In genomic region chr22:19292262-19293230, GRCh38 we compare ENCODE assay signal across 1 cellular context.
TF ChIP-seq lines count a peak whose summit lies in the region.

No MANE protein-coding gene starts in this region.

TF ChIP-seq in K562, 482 proteins besides CTCF, POLR2A, EP300 and RAD21 (continued from another document and continues in another):
- TF ChIP-seq CLOCK (CRISPR knock-in tag; IDR thresholded peaks at IDR 0.05; ENCODE audit: borderline replicate concordance): no peak
- TF ChIP-seq, protein P1, sequence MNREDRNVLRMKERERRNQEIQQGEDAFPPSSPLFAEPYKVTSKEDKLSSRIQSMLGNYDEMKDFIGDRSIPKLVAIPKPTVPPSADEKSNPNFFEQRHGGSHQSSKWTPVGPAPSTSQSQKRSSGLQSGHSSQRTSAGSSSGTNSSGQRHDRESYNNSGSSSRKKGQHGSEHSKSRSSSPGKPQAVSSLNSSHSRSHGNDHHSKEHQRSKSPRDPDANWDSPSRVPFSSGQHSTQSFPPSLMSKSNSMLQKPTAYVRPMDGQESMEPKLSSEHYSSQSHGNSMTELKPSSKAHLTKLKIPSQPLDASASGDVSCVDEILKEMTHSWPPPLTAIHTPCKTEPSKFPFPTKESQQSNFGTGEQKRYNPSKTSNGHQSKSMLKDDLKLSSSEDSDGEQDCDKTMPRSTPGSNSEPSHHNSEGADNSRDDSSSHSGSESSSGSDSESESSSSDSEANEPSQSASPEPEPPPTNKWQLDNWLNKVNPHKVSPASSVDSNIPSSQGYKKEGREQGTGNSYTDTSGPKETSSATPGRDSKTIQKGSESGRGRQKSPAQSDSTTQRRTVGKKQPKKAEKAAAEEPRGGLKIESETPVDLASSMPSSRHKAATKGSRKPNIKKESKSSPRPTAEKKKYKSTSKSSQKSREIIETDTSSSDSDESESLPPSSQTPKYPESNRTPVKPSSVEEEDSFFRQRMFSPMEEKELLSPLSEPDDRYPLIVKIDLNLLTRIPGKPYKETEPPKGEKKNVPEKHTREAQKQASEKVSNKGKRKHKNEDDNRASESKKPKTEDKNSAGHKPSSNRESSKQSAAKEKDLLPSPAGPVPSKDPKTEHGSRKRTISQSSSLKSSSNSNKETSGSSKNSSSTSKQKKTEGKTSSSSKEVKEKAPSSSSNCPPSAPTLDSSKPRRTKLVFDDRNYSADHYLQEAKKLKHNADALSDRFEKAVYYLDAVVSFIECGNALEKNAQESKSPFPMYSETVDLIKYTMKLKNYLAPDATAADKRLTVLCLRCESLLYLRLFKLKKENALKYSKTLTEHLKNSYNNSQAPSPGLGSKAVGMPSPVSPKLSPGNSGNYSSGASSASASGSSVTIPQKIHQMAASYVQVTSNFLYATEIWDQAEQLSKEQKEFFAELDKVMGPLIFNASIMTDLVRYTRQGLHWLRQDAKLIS (CRISPR knock-in tag; IDR thresholded peaks at IDR 0.05): no peak
- TF ChIP-seq STAT5B (CRISPR knock-in tag; IDR thresholded peaks at IDR 0.05): no peak
- no peak for TF ChIP-seq NFATC3 (IDR thresholded peaks at IDR 0.05)
- no peak for TF ChIP-seq ZSCAN32 (CRISPR knock-in tag; IDR thresholded peaks at IDR 0.05)
- 0 out of 2 replicates have a peak, but pooled peaks have one; percentile 97 for TF ChIP-seq FOXK1 (CRISPR knock-in tag; IDR thresholded peaks at IDR 0.05; ENCODE audit: borderline replicate concordance)
- peak; percentile 86 for TF ChIP-seq CEBPB (tag; IDR thresholded peaks at IDR 0.05)
- no peak for TF ChIP-seq NFE2L1 (tag; IDR thresholded peaks at IDR 0.05; ENCODE audit: borderline replicate concordance, low read depth)
- TF ChIP-seq, protein P2, sequence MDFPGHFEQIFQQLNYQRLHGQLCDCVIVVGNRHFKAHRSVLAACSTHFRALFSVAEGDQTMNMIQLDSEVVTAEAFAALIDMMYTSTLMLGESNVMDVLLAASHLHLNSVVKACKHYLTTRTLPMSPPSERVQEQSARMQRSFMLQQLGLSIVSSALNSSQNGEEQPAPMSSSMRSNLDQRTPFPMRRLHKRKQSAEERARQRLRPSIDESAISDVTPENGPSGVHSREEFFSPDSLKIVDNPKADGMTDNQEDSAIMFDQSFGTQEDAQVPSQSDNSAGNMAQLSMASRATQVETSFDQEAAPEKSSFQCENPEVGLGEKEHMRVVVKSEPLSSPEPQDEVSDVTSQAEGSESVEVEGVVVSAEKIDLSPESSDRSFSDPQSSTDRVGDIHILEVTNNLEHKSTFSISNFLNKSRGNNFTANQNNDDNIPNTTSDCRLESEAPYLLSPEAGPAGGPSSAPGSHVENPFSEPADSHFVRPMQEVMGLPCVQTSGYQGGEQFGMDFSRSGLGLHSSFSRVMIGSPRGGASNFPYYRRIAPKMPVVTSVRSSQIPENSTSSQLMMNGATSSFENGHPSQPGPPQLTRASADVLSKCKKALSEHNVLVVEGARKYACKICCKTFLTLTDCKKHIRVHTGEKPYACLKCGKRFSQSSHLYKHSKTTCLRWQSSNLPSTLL (IDR thresholded peaks at IDR 0.05): no peak
- TF ChIP-seq THRB (CRISPR knock-in tag; conservative IDR thresholded peaks at IDR 0.05): no peak
- TF ChIP-seq BMI1 (IDR thresholded peaks at IDR 0.05; ENCODE audit: low read length): no peak
- TF ChIP-seq RNF2 (IDR thresholded peaks at IDR 0.05): no peak
- 0 out of 2 replicates have a peak, but pooled peaks have one; percentile 6 for TF ChIP-seq NR2F6 (CRISPR knock-in tag; IDR thresholded peaks at IDR 0.05)
- TF ChIP-seq ZNF561 (CRISPR knock-in tag; conservative IDR thresholded peaks at IDR 0.05): no peak
- no peak for TF ChIP-seq BCL6 (CRISPR knock-in tag; IDR thresholded peaks at IDR 0.05)
- no peak; the same call in 1 of the 2 replicates for TF ChIP-seq KLF13 (tag; IDR thresholded peaks at IDR 0.05; ENCODE audit: borderline replicate concordance, low read depth)
- 0 out of 2 replicates have a peak, but pooled peaks have one; percentile 24 for TF ChIP-seq ETS1 (conservative IDR thresholded peaks at IDR 0.05; ENCODE audit: control insufficient read depth, low read depth, low read length)
- TF ChIP-seq KDM4B (IDR thresholded peaks at IDR 0.05; ENCODE audit: borderline replicate concordance in 2 of 2, low read depth in 1 of 2): no peak; a peak in 1 of 4 replicates
- TF ChIP-seq NFYB (IDR thresholded peaks at IDR 0.05; ENCODE audit: extremely low read depth, insufficient read length): no peak
- no peak for TF ChIP-seq GATAD2A (IDR thresholded peaks at IDR 0.05)
- no peak for TF ChIP-seq NR1H2 (CRISPR knock-in tag; IDR thresholded peaks at IDR 0.05)
- TF ChIP-seq THAP7 (CRISPR knock-in tag; IDR thresholded peaks at IDR 0.05): no peak
- no peak for TF ChIP-seq MITF (IDR thresholded peaks at IDR 0.05)
- no peak for TF ChIP-seq NCOA1 (IDR thresholded peaks at IDR 0.05; ENCODE audit: low read depth)
- TF ChIP-seq YY1 (IDR thresholded peaks at IDR 0.05; ENCODE audit: borderline replicate concordance in 1 of 3, control insufficient read depth in 1 of 3, extremely low read depth in 1 of 3, insufficient read depth in 3 of 3, insufficient read length in 1 of 3, insufficient replicate concordance in 2 of 3, low read depth in 1 of 3, low read length in 2 of 3): no peak
- no peak for TF ChIP-seq NR2C1 (IDR thresholded peaks at IDR 0.05)
- TF ChIP-seq NR2C1 (tag; IDR thresholded peaks at IDR 0.05): no peak
- TF ChIP-seq FOS (IDR thresholded peaks at IDR 0.05; ENCODE audit: extremely low read depth, insufficient read length): no peak
- TF ChIP-seq, protein P3, sequence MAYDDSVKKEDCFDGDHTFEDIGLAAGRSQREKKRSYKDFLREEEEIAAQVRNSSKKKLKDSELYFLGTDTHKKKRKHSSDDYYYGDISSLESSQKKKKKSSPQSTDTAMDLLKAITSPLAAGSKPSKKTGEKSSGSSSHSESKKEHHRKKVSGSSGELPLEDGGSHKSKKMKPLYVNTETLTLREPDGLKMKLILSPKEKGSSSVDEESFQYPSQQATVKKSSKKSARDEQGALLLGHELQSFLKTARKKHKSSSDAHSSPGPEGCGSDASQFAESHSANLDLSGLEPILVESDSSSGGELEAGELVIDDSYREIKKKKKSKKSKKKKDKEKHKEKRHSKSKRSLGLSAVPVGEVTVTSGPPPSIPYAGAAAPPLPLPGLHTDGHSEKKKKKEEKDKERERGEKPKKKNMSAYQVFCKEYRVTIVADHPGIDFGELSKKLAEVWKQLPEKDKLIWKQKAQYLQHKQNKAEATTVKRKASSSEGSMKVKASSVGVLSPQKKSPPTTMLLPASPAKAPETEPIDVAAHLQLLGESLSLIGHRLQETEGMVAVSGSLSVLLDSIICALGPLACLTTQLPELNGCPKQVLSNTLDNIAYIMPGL (CRISPR knock-in tag; IDR thresholded peaks at IDR 0.05): 0 out of 2 replicates have a peak, but pooled peaks have one; percentile 37
- no peak for TF ChIP-seq SIX5 (IDR thresholded peaks at IDR 0.05; ENCODE audit: borderline replicate concordance in 1 of 2, insufficient read depth in 1 of 2, low read depth in 1 of 2, low read length in 2 of 2)
- peak; percentile 73 for TF ChIP-seq ZNF165 (CRISPR knock-in tag; IDR thresholded peaks at IDR 0.05; ENCODE audit: borderline replicate concordance)
- TF ChIP-seq U2AF2 (optimal IDR thresholded peaks at IDR 0.05; ENCODE audit: low read depth, low read length): no peak
- 0 out of 2 replicates have a peak, but pooled peaks have one; percentile 14 for TF ChIP-seq SMARCA5 (IDR thresholded peaks at IDR 0.05)
- TF ChIP-seq NR2C2 (CRISPR knock-in tag; IDR thresholded peaks at IDR 0.05): no peak
- no peak for TF ChIP-seq NR2C2 (tag; IDR thresholded peaks at IDR 0.05)
- TF ChIP-seq ZNF584 (CRISPR knock-in tag; IDR thresholded peaks at IDR 0.05; ENCODE audit: low read depth): no peak
- peak; percentile 43; the same call in 1 of the 2 replicates for TF ChIP-seq SMAD4 (CRISPR knock-in tag; conservative IDR thresholded peaks at IDR 0.05)
- no peak; the same call in 1 of the 2 replicates for TF ChIP-seq ZNF609 (CRISPR knock-in tag; IDR thresholded peaks at IDR 0.05; ENCODE audit: borderline replicate concordance)
- TF ChIP-seq TAF15 (IDR thresholded peaks at IDR 0.05; ENCODE audit: low read depth, low read length): no peak
- TF ChIP-seq FOSL1 (tag; conservative IDR thresholded peaks at IDR 0.05): no peak
